In genomic region chr3:146326875-146327543, GRCh38 we compare ENCODE assay signal across 8 cellular contexts.
A peak's percentile ranks its signal among the peaks of the same experiment; 100 is the strongest.
DNase-seq lines count a peak whose midpoint lies in the region; ATAC-seq and TF ChIP-seq lines count a peak whose summit lies in the region.

No MANE protein-coding gene starts in this region.

- TF ChIP-seq POLR2A in tibial nerve (IDR thresholded peaks at IDR 0.05), result no peak

- peaks cover 6% of the 10 kb centered on the region for H3K4me1 ChIP-seq in adipocyte (ENCODE audit: control insufficient read depth, insufficient read depth, low read length)
- no peaks in the 10 kb centered on the region for H3K4me1 ChIP-seq in hepatocyte (ENCODE audit: insufficient read depth)
- peaks cover 0 to 15% (median 0%) of the 10 kb centered on the region in 4 donors for H3K4me1 ChIP-seq in tibial nerve

- no peaks in the 10 kb centered on the region for H3K36me3 ChIP-seq in adipocyte (ENCODE audit: control insufficient read depth, insufficient read depth, low read length, severe bottlenecking)
- H3K36me3 ChIP-seq in hepatocyte (replicated peaks; ENCODE audit: insufficient read depth, low read depth), result no peaks in the 10 kb centered on the region
- H3K36me3 ChIP-seq in tibial nerve, result no peaks in the 10 kb centered on the region

- H3K9me2 ChIP-seq in hepatocyte (replicated peaks; ENCODE audit: insufficient read depth), result no peaks in the 10 kb centered on the region

- H3K27me3 ChIP-seq in adipocyte (replicated peaks; ENCODE audit: control insufficient read depth, insufficient read depth, low read length) (no peaks in the 10 kb centered on the region), hepatocyte (no peaks in the 10 kb centered on the region), tibial nerve (no peaks in the 10 kb centered on the region)

- peak; percentile 8 for DNase-seq in CD1c-positive myeloid dendritic cell (ENCODE audit: extremely low spot score)
- peak; percentile 71 for DNase-seq in LHCN-M2 (ENCODE audit: low read depth)
- DNase-seq in adipocyte (ENCODE audit: low read depth), result peak; percentile 84
- peak; percentile 56 for DNase-seq in hepatocyte (ENCODE audit: low spot score)
- peak in 1 of 2 donors; percentile 59 for DNase-seq in tibial nerve (ENCODE audit: low spot score in 2 of 2)

- peak; percentile 79 for TF ChIP-seq CTCF in hepatocyte (IDR thresholded peaks at IDR 0.05; ENCODE audit: poor library complexity)
- TF ChIP-seq CTCF in tibial nerve (IDR thresholded peaks at IDR 0.05), result peak in 4 of 5 experiments; percentile 38 to 86 (median 66)

- no peak overlapping the region for H3K27ac ChIP-seq in hepatocyte
- no peak overlapping the region for H3K27ac ChIP-seq in tibial nerve

- H3K79me2 ChIP-seq in hepatocyte, result no peaks in the 10 kb centered on the region

- H3K9ac ChIP-seq in adipocyte (ENCODE audit: low read length), result no peak overlapping the region

- TF ChIP-seq EP300 in tibial nerve (IDR thresholded peaks at IDR 0.05), result peak in 1 of 2 donors; percentile 43

- H3K4me3 ChIP-seq in adipocyte (ENCODE audit: low read length) (no peak overlapping the region), hepatocyte (no peak overlapping the region), tibial nerve (no peak overlapping the region)

- H3K4me2 ChIP-seq in hepatocyte, result no peak overlapping the region

- 47% methylated on average over 4 of the region's 4 CpGs for WGBS in hepatocyte (ENCODE audit: low lambda C conversion rate, missing lambda C conversion rate)
- WGBS in tibial nerve, 2 donors, result 26 to 32% methylated on average over 4 of the region's 4 CpGs

- H2AFZ ChIP-seq in hepatocyte, result no peak overlapping the region

- ATAC-seq in GM21723 (IDR thresholded peaks at IDR 0.05; ENCODE audit: unreplicated experiment), result no peak
- ATAC-seq in HG03039 (IDR thresholded peaks at IDR 0.05; ENCODE audit: unreplicated experiment), result no peak
- ATAC-seq in GM18907 (IDR thresholded peaks at IDR 0.05; ENCODE audit: unreplicated experiment), result no peak

- H3K9me3 ChIP-seq in adipocyte (ENCODE audit: control insufficient read depth, low read length) (no peaks in the 10 kb centered on the region), hepatocyte (ENCODE audit: low read depth) (no peaks in the 10 kb centered on the region), tibial nerve (no peaks in the 10 kb centered on the region)

- no peaks in the 10 kb centered on the region for H4K20me1 ChIP-seq in hepatocyte (ENCODE audit: insufficient read depth, poor library complexity, severe bottlenecking)
